31 cellular contexts compared by ENCODE assay signal in genomic region chr13:81591528-81592220, GRCh38.
"Had no signal": no experiment of that assay in that cellular context is flagged by ENCODE, and none has a peak within 500 bp of the region (broad histone marks: within the 10 kb centered on the region; RNA-seq: fewer than 3 reads in every experiment).

No MANE protein-coding gene starts in this region.

- H3K4me3 ChIP-seq: PC-9, SJSA1 had no signal

- H3K4me1 ChIP-seq: SJSA1 had no signal

- ATAC-seq: Panc1, Right ventricle myocardium inferior had no signal

- H3K27me3 ChIP-seq: SJSA1 had no signal

- FAIRE-seq: RCC 7860 had no signal

- DNase-seq: Karpas-422, MM.1S, MV-4-11, NCI-H1092, NCI-H1105, NCI-H1417 treated with DMSO at 0.1 percent for 48 hours, NCI-H1436 treated with DMSO at 0.1 percent for 48 hours, NCI-H1694 treated with DMSO at 0.1 percent for 48 hours, NCI-H187 treated with DMSO at 0.1 percent for 48 hours, NCI-H2029, NCI-H2081, NCI-H2107, NCI-H2171, NCI-H226, NCI-H446 treated with DMSO at 0.1 percent for 48 hours, NCI-H510A, NCI-H524, NCI-H526, NCI-H69, NCI-H748 treated with DMSO at 0.1 percent for 48 hours, NCI-H82, PC-9, SHP77, SK-N-SH, SW 1271 had no signal

- H3K36me3 ChIP-seq: SJSA1 had no signal

- H2AFZ ChIP-seq: PC-9 had no signal

- H3K27ac ChIP-seq: KMS-11, PC-9, RWPE1, SJSA1 had no signal

- H3K9ac ChIP-seq: KMS-11, SK-N-SH had no signal

- H3K9me3 ChIP-seq: SJSA1, SK-N-SH had no signal

- H3K4me2 ChIP-seq: KMS-11, PC-9, SK-N-SH had no signal
